Comparison of ENCODE assay signal across 32 cellular contexts in genomic region chr15:87671289-87671688, GRCh38.
"Had no signal": no experiment of that assay in that cellular context is flagged by ENCODE, and none has a peak within 500 bp of the region (broad histone marks: within the 10 kb centered on the region; RNA-seq: fewer than 3 reads in every experiment).

No MANE protein-coding gene starts in this region.

- H3K27ac ChIP-seq: ascending aorta, VCaP had no signal

- H3K27me3 Mint-ChIP-seq: activated B cell treated with CpG ODN at 0.5 μM for 24 hours; activated CD8-positive, alpha-beta memory T cell treated with anti-CD3 and anti-CD28 coated beads, Interleukin-2, amount 10 ng/mL, durations not matched to agents 7 days and 5 days; activated naive CD8-positive, alpha-beta T cell treated with anti-CD3 and anti-CD28 coated beads, Interleukin-2, amount 10 ng/mL, durations not matched to agents 7 days and 5 days had no signal

- H3K27ac Mint-ChIP-seq: activated B cell treated with CpG ODN at 0.5 μM for 24 hours; activated CD4-positive, alpha-beta memory T cell treated with anti-CD3 and anti-CD28 coated beads for 36 hours; activated CD8-positive, alpha-beta memory T cell treated with anti-CD3 and anti-CD28 coated beads, Interleukin-2, amount 10 ng/mL, durations not matched to agents 7 days and 5 days; activated naive CD8-positive, alpha-beta T cell treated with anti-CD3 and anti-CD28 coated beads, Interleukin-2, amount 10 ng/mL, durations not matched to agents 7 days and 5 days had no signal

- H3K4me1 Mint-ChIP-seq: activated B cell treated with CpG ODN at 0.5 μM for 24 hours; activated CD8-positive, alpha-beta memory T cell treated with anti-CD3 and anti-CD28 coated beads, Interleukin-2, amount 10 ng/mL, durations not matched to agents 7 days and 5 days; activated naive CD8-positive, alpha-beta T cell treated with anti-CD3 and anti-CD28 coated beads, Interleukin-2, amount 10 ng/mL, durations not matched to agents 7 days and 5 days had no signal

- DNase-seq: activated B cell treated with CpG ODN at 0.5 μM for 24 hours; activated CD4-positive, alpha-beta memory T cell treated with anti-CD3 and anti-CD28 coated beads for 36 hours; activated CD4-positive, alpha-beta T cell treated with anti-CD3 and anti-CD28 coated beads for 4 hours; activated CD4-positive, alpha-beta T cell treated with anti-CD3 and anti-CD28 coated beads, Interleukin-2, amount 50 U/mL, for 1 hour; activated CD4-positive, CD25-positive, alpha-beta regulatory T cell treated with anti-CD3 and anti-CD28 coated beads, Interleukin-2, amount 50 U/mL, for 72 hours; activated CD8-positive, alpha-beta memory T cell treated with anti-CD3 and anti-CD28 coated beads for 24 hours; activated CD8-positive, alpha-beta memory T cell treated with anti-CD3 and anti-CD28 coated beads, Interleukin-2, amount 10 ng/mL, durations not matched to agents 7 days and 5 days; activated CD8-positive, alpha-beta memory T cell treated with anti-CD3 and anti-CD28 coated beads, Interleukin-2, amount 50 U/mL, for 48 hours; activated effector memory CD4-positive, alpha-beta T cell treated with Interleukin-2 at 50 U/mL for 16 hours; activated naive CD4-positive, alpha-beta T cell treated with anti-CD3 and anti-CD28 coated beads, Interleukin-2, amount 50 U/mL, for 16 hours; activated naive CD8-positive, alpha-beta T cell treated with anti-CD3 and anti-CD28 coated beads, Interleukin-2, amount 10 ng/mL, durations not matched to agents 7 days and 5 days; activated T-cell treated with anti-CD3 and anti-CD28 coated beads, Interleukin-2, amount 50 U/mL, for 48 hours; amygdala; Karpas-422; KBM-7; NCI-H1105; NCI-H1417 treated with DMSO at 0.1 percent for 48 hours; NCI-H187 treated with DMSO at 0.1 percent for 48 hours; NCI-H2081; NCI-H226; NCI-H446 treated with DMSO at 0.1 percent for 48 hours; NCI-H524; NCI-H69; NCI-H82; NK-92 treated with Interleukin-12 subunit alpha and Interleukin-12 subunit beta, amount 100 ng/mL, for 24 hours; Right ventricle myocardium superior; SW 1271; T-helper 1 cell; T-helper 2 cell; T-helper 9 cell had no signal

- H3K36me3 Mint-ChIP-seq: activated CD4-positive, alpha-beta memory T cell treated with anti-CD3 and anti-CD28 coated beads for 36 hours; activated naive CD8-positive, alpha-beta T cell treated with anti-CD3 and anti-CD28 coated beads, Interleukin-2, amount 10 ng/mL, durations not matched to agents 7 days and 5 days had no signal

- H3K27me3 ChIP-seq: ascending aorta had no signal

- ATAC-seq: activated CD8-positive, alpha-beta memory T cell treated with anti-CD3 and anti-CD28 coated beads, Interleukin-2, amount 10 ng/mL, durations not matched to agents 7 days and 5 days had no signal

- H3K36me3 ChIP-seq: ascending aorta had no signal

- H3K4me3 Mint-ChIP-seq: activated B cell treated with CpG ODN at 0.5 μM for 24 hours; activated CD4-positive, alpha-beta memory T cell treated with anti-CD3 and anti-CD28 coated beads for 36 hours; activated CD8-positive, alpha-beta memory T cell treated with anti-CD3 and anti-CD28 coated beads, Interleukin-2, amount 10 ng/mL, durations not matched to agents 7 days and 5 days; activated naive CD8-positive, alpha-beta T cell treated with anti-CD3 and anti-CD28 coated beads, Interleukin-2, amount 10 ng/mL, durations not matched to agents 7 days and 5 days had no signal

- H3K4me3 ChIP-seq: ascending aorta had no signal
